Comparison of ENCODE assay signal across 32 cellular contexts in the genomic region with DNA sequence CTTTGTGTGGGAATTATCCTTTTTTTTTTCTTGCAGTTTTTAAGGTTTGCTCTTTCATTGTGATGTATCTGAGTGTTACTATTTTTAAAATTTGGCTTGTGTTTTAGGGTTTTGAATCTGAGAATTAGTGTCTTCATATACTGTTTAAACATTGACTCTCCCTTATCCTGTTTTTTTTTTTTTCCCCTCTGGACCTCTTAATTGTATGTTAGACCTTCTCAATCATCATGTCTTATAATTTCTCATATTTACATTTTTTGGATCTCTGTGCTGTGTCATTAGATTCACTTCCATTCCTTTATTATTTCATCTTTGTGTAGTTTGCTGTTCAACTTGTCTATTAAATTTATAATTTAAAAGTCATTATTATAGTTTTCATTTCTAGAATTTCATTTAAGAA.
"Had no signal": no experiment of that assay in that cellular context is flagged by ENCODE, and none has a peak within 500 bp of the region (broad histone marks: within the 10 kb centered on the region; RNA-seq: fewer than 3 reads in every experiment).

No MANE protein-coding gene starts in this region.

- H3K36me3 ChIP-seq: lower lobe of right lung, pancreas, prostate gland, suprapubic skin, thoracic aorta, tibial artery, upper lobe of right lung had no signal

- FAIRE-seq: keratinocyte, pancreas, urothelium cell line had no signal

- DNase-seq: kidney glomerular epithelial cell; left cardiac atrium; left ventricle myocardium superior; lower lobe of right lung; mammary epithelial cell; mesenchymal stem cell; naive thymus-derived CD8-positive, alpha-beta T cell; nucleus accumbens; pancreas; posterior cingulate gyrus; retina; right cardiac atrium; stimulated activated CD4-positive, alpha-beta T cell treated with anti-CD3 and anti-CD28 coated beads, Interleukin-12 subunit alpha, Interleukin-12 subunit beta, amount 100 ng/mL, for 4 hours; stimulated activated CD4-positive, alpha-beta T cell treated with anti-CD3 and anti-CD28 coated beads, Interleukin-15, amount 100 ng/mL, for 24 hours; stimulated activated CD4-positive, alpha-beta T cell treated with anti-CD3 and anti-CD28 coated beads, Interleukin-2, amount 100 ng/mL, for 24 hours; stimulated activated CD4-positive, alpha-beta T cell treated with anti-CD3 and anti-CD28 coated beads, Interleukin-4, amount 100 ng/mL, for 1 hour; stimulated activated naive CD4-positive, alpha-beta T cell; tibial artery; trophoblast cell; upper lobe of right lung had no signal

- H2AFZ ChIP-seq: hepatocyte had no signal

- H3K27me3 Mint-ChIP-seq: naive thymus-derived CD8-positive, alpha-beta T cell; stimulated activated naive CD8-positive, alpha-beta T cell treated with anti-CD3 and anti-CD28 coated beads, Interleukin-15, Interleukin-2, amounts not matched to agents 100 ng/mL and 50 ng/mL, for 24 hours had no signal

- H3K9me3 ChIP-seq: lower lobe of right lung, pancreas, prostate gland, suprapubic skin, thoracic aorta, tibial artery, upper lobe of right lung had no signal

- H3K27ac Mint-ChIP-seq: nephron had no signal

- H3K4me3 Mint-ChIP-seq: naive thymus-derived CD8-positive, alpha-beta T cell; nephron; neural crest cell; stimulated activated naive CD8-positive, alpha-beta T cell treated with anti-CD3 and anti-CD28 coated beads, Interleukin-15, Interleukin-2, amounts not matched to agents 100 ng/mL and 50 ng/mL, for 24 hours had no signal

- H3K4me3 ChIP-seq: hepatocyte, lower lobe of right lung, pancreas, prostate gland, skin epidermis, suprapubic skin, thoracic aorta, tibial artery, upper lobe of right lung had no signal

- H3K27ac ChIP-seq: hepatocyte, lower lobe of right lung, pancreas, prostate gland, skin epidermis, suprapubic skin, thoracic aorta, tibial artery, upper lobe of right lung had no signal

- ATAC-seq: left cardiac atrium; left lobe of liver; left ventricle myocardium superior; lower lobe of right lung; naive thymus-derived CD8-positive, alpha-beta T cell; pancreas; right cardiac atrium; sciatic nerve; upper lobe of right lung had no signal

- H3K4me1 ChIP-seq: prostate gland, suprapubic skin, upper lobe of right lung had no signal

- H3K4me2 ChIP-seq: hepatocyte had no signal

- H3K9me3 Mint-ChIP-seq: neural crest cell had no signal

- H3K27me3 ChIP-seq: hepatocyte, pancreas, suprapubic skin, tibial artery, upper lobe of right lung had no signal
